1 cellular context compared by ENCODE assay signal in genomic region chr1:245773344-245773743, GRCh38.
TF ChIP-seq lines count a peak whose summit lies in the region.

No MANE protein-coding gene starts in this region.

TF ChIP-seq in SK-N-SH, 30 proteins besides CTCF, POLR2A, EP300 and RAD21 (continued from another document):
- no peak for TF ChIP-seq USF1 (IDR thresholded peaks at IDR 0.05; ENCODE audit: borderline replicate concordance, low read depth)
- no peak for TF ChIP-seq NRF1 (IDR thresholded peaks at IDR 0.05; ENCODE audit: low read depth, low read length)
- no peak for TF ChIP-seq RXRA (IDR thresholded peaks at IDR 0.05; ENCODE audit: borderline replicate concordance, low read depth)
- TF ChIP-seq TAF1 (IDR thresholded peaks at IDR 0.05; ENCODE audit: borderline replicate concordance, low read depth, low read length): no peak
- no peak for TF ChIP-seq ZBTB33 (IDR thresholded peaks at IDR 0.05; ENCODE audit: borderline replicate concordance, low read depth)
- TF ChIP-seq TEAD4 (IDR thresholded peaks at IDR 0.05; ENCODE audit: borderline replicate concordance, insufficient read depth): no peak
- TF ChIP-seq MXI1 (IDR thresholded peaks at IDR 0.05; ENCODE audit: low read depth, low read length): no peak
